Comparison of ENCODE assay signal across 12 cellular contexts in genomic region chr13:110301606-110302131, GRCh38. TPM values are rescaled to one million over a fixed set of nuclear protein-coding genes. Genes with fewer than 3 reads are reported as not detected.
DNase-seq lines count a peak whose midpoint lies in the region; ATAC-seq and TF ChIP-seq lines count a peak whose summit lies in the region.
"Had no signal": no experiment of that assay in that cellular context is flagged by ENCODE, and none has a peak within 500 bp of the region (broad histone marks: within the 10 kb centered on the region; RNA-seq: fewer than 3 reads in every experiment).

No MANE protein-coding gene starts in this region.

- DNase-seq in ELR (ENCODE audit: low read depth) (peak; percentile 83), cardiac fibroblast (ENCODE audit: low read depth in 2 of 2) (peak; percentile 75 to 85), iris pigment epithelial cell (ENCODE audit: low read depth) (peak; percentile 90), renal cortical epithelial cell (ENCODE audit: low read depth) (peak; percentile 43), NCI-H128 (lab: John Stamatoyannopoulos, UW; ENCODE audit: unreplicated experiment) (no peak), mucosa of gallbladder (ENCODE audit: low spot score) (no peak), GF-D8 (lab: John Stamatoyannopoulos, UW) (no peak)
- DNase-seq: activated CD4-positive, alpha-beta T cell treated with anti-CD3 and anti-CD28 coated beads, Interleukin-2, amount 50 U/mL, for 48 hours; activated naive CD8-positive, alpha-beta T cell treated with anti-CD3 and anti-CD28 coated beads, Interleukin-2, amount 10 ng/mL, durations not matched to agents 7 days and 5 days; NCI-H748 treated with DMSO at 0.1 percent for 48 hours had no signal

- no peak for ATAC-seq in GM21423 (IDR thresholded peaks at IDR 0.05; ENCODE audit: unreplicated experiment)
- ATAC-seq: stimulated activated memory B cell treated with anti-CD40 and anti-IgM and Interleukin-4, amounts not matched to agents 10 μg/mL and 1 μg/mL and 100 μg/mL, for 72 hours had no signal

- no peak for TF ChIP-seq CTCF in cardiac fibroblast (IDR thresholded peaks at IDR 0.05; ENCODE audit: low read depth, low read length)

- H3K4me3 ChIP-seq in cardiac fibroblast (replicated peaks in 1 of 2; ENCODE audit: low read depth in 2 of 2, low read length in 2 of 2), result peak overlapping the region in 1 of 2 donors; percentile 13

RNA-seq across cellular contexts. Expression of gene COL4A1, which starts 5.3 kb away (rescaled TPM):
- total RNA-seq in renal cortical epithelial cell (1,634 and 1,793 TPM in 2 replicates), mucosa of gallbladder (347 TPM)
- total RNA-seq: activated naive CD8-positive, alpha-beta T cell treated with anti-CD3 and anti-CD28 coated beads, Interleukin-2, amount 10 ng/mL, durations not matched to agents 7 days and 5 days had no signal

RNA-seq across cellular contexts. Expression of gene COL4A2, which starts 5.4 kb away (rescaled TPM):
- total RNA-seq in renal cortical epithelial cell (1,026 and 1,465 TPM in 2 replicates), mucosa of gallbladder (332 TPM)
- total RNA-seq: activated naive CD8-positive, alpha-beta T cell treated with anti-CD3 and anti-CD28 coated beads, Interleukin-2, amount 10 ng/mL, durations not matched to agents 7 days and 5 days had no signal

Comparison
In these comparisons a context has a peak if more than half of its experiments do, and no peak if none do; other contexts are left out.
1. DNase-seq: peak in ELR (single experiment), cardiac fibroblast (2 of 2), iris pigment epithelial cell (single experiment) and renal cortical epithelial cell (single experiment); none in NCI-H128 (single experiment), mucosa of gallbladder (single experiment) and GF-D8 (single experiment).